In the genomic region with DNA sequence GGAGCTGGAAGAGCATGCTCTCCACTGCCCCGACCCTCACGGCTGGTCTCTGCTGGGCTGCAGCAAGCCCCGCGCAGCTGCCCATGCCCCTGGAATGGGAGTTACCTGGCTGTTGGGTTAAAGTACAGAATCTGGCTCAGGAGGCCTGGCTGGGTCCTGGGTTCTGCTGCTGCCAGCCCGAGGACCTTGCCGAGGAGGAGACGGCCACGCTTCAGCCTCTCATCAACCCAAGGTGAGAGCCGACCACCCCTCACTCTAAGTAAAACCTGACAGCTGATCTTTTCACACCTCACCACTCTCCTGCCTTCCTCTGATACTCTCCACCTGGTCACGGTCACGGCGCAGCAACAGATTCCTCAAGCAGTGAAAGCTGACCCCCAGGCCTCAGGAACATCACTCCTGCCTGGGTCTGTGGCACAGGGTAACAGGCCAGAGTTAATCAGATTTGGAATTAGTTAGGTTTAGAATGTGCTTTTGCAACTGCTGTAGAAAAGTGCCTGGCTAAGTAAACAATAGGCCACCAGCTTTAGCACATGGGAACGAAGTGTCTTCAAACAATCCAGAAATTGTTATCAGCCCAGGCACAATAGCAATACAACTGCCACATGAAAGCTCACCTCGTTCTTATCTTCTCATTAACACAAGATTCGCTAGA, we compare ENCODE assay signal across 16 cellular contexts. TPM values are rescaled to one million over a fixed set of nuclear protein-coding genes. Genes with fewer than 3 reads are reported as not detected.
A peak's percentile ranks its signal among the peaks of the same experiment; 100 is the strongest.
DNase-seq lines count a peak whose midpoint lies in the region; TF ChIP-seq lines count a peak whose summit lies in the region.
"Had no signal": no experiment of that assay in that cellular context is flagged by ENCODE, and none has a peak within 500 bp of the region (broad histone marks: within the 10 kb centered on the region; RNA-seq: fewer than 3 reads in every experiment).

No MANE protein-coding gene starts in this region.

- H4K5ac ChIP-seq in mesendoderm (ENCODE audit: low read length) = no peak overlapping the region

- H3K79me2 ChIP-seq in mesendoderm (ENCODE audit: control insufficient read depth, insufficient read depth, low read length) (peaks cover 10% of the 10 kb centered on the region), smooth muscle cell (ENCODE audit: low read depth) (peaks cover 48% of the 10 kb centered on the region)

- no peaks in the 10 kb centered on the region for H3K9me3 ChIP-seq in smooth muscle cell (replicated peaks; ENCODE audit: low read depth)

- H2BK5ac ChIP-seq in mesendoderm (ENCODE audit: low read length) = no peak overlapping the region

- no peak overlapping the region for H3K4ac ChIP-seq in mesendoderm (ENCODE audit: low read depth, low read length)

- no peak overlapping the region for H3K23ac ChIP-seq in mesendoderm (ENCODE audit: low read length)

- no peak for TF ChIP-seq CTCF in smooth muscle cell (IDR thresholded peaks at IDR 0.05; ENCODE audit: borderline replicate concordance, insufficient read depth, poor library complexity, severe bottlenecking)

- H3K4me3 ChIP-seq in mesendoderm (ENCODE audit: low read length) (no peak overlapping the region), smooth muscle cell (no peak overlapping the region)

- H2AFZ ChIP-seq in smooth muscle cell (ENCODE audit: low read depth) = no peak overlapping the region

- H3K4me3 Mint-ChIP-seq in dendritic cell treated with granulocyte-macrophage colony-stimulating factor and Interleukin-4, amounts not matched to agents 40 ng/mL and 50 ng/mL, for 4 days = no peak overlapping the region

- H3K27me3 ChIP-seq in mesendoderm (ENCODE audit: insufficient read depth, low read length, poor library complexity) (no peaks in the 10 kb centered on the region), smooth muscle cell (ENCODE audit: low read depth) (no peaks in the 10 kb centered on the region)

- no peak overlapping the region for H2BK120ac ChIP-seq in mesendoderm (ENCODE audit: low read depth, low read length)

- H3K9me3 Mint-ChIP-seq in dendritic cell treated with granulocyte-macrophage colony-stimulating factor and Interleukin-4, amounts not matched to agents 40 ng/mL and 50 ng/mL, for 4 days = peaks cover 7% of the 10 kb centered on the region

- peak overlapping the region; percentile 57 for H3K27ac Mint-ChIP-seq in dendritic cell treated with granulocyte-macrophage colony-stimulating factor and Interleukin-4, amounts not matched to agents 40 ng/mL and 50 ng/mL, for 4 days

- H3K36me3 ChIP-seq in mesendoderm (ENCODE audit: control insufficient read depth, insufficient read depth, low read length) = no peaks in the 10 kb centered on the region
- no peaks in the 10 kb centered on the region for H3K36me3 ChIP-seq in smooth muscle cell (ENCODE audit: low read depth)

- no peak overlapping the region for H2BK15ac ChIP-seq in mesendoderm (replicated peaks; ENCODE audit: low read depth)

- H4K20me1 ChIP-seq in smooth muscle cell (ENCODE audit: low read depth) = peaks cover 6% of the 10 kb centered on the region

- H3K4me1 ChIP-seq in mesendoderm (ENCODE audit: control insufficient read depth, low read depth, low read length) (peaks cover 10% of the 10 kb centered on the region), smooth muscle cell (ENCODE audit: low read depth) (peaks cover 14% of the 10 kb centered on the region)

- H3K4me2 ChIP-seq in mesendoderm (ENCODE audit: low read length) (no peak overlapping the region), smooth muscle cell (peak overlapping the region; percentile 62)

- no peak overlapping the region for H3K18ac ChIP-seq in mesendoderm (ENCODE audit: low read length)

- no peaks in the 10 kb centered on the region for H3K27me3 Mint-ChIP-seq in dendritic cell treated with granulocyte-macrophage colony-stimulating factor and Interleukin-4, amounts not matched to agents 40 ng/mL and 50 ng/mL, for 4 days

- H2AK5ac ChIP-seq in mesendoderm (ENCODE audit: low read length) = no peak overlapping the region

- H3K4me1 Mint-ChIP-seq in dendritic cell treated with granulocyte-macrophage colony-stimulating factor and Interleukin-4, amounts not matched to agents 40 ng/mL and 50 ng/mL, for 4 days (ENCODE audit: low read depth) = peaks cover 61% of the 10 kb centered on the region

- intact Hi-C loops in dendritic cell treated with granulocyte-macrophage colony-stimulating factor and Interleukin-4, amounts not matched to agents 40 ng/mL and 50 ng/mL, for 4 days (cut with micrococcal nuclease) = no loop called here

- WGBS in mesendoderm (ENCODE audit: extremely low coverage, insufficient coverage, low lambda C conversion rate) = no CpG with 5 or more reads among the region's 15 CpGs
- WGBS in smooth muscle cell (ENCODE audit: low lambda C conversion rate) = 63% methylated on average over 12 of the region's 15 CpGs

- H3K56ac ChIP-seq in mesendoderm (ENCODE audit: low read length) = peak overlapping the region; percentile 45

- peak; percentile 69 for DNase-seq in NCI-H82 (lab: John Stamatoyannopoulos, UW)
- peak; percentile 92 for DNase-seq in mesendoderm
- no peak for DNase-seq in smooth muscle cell (lab: John Stamatoyannopoulos, UW; ENCODE audit: unreplicated experiment)
- DNase-seq in activated CD8-positive, alpha-beta memory T cell treated with anti-CD3 and anti-CD28 coated beads for 24 hours = no peak
- DNase-seq in iPS-NIHi11 (ENCODE audit: low spot score) = no peak
- no peak for DNase-seq in NCI-H2196 treated with DMSO at 0.1 percent for 48 hours (lab: John Stamatoyannopoulos, UW; ENCODE audit: unreplicated experiment)
- DNase-seq in NCI-H2029 treated with DMSO at 0.1 percent for 48 hours (lab: John Stamatoyannopoulos, UW) = no peak
- DNase-seq: activated CD4-positive, alpha-beta T cell treated with anti-CD3 and anti-CD28 coated beads, Interleukin-2, amount 50 U/mL, for 48 hours; activated gamma-delta T cell treated with Interleukin-2 at 50 U/mL for 16 hours; central memory CD4-positive, alpha-beta T cell; DND-41; glutamatergic neuron; NCI-H1092; NCI-H524; T1000 had no signal

- peaks cover 50% of the 10 kb centered on the region for H3K36me3 Mint-ChIP-seq in dendritic cell treated with granulocyte-macrophage colony-stimulating factor and Interleukin-4, amounts not matched to agents 40 ng/mL and 50 ng/mL, for 4 days (ENCODE audit: low read depth)

- H3K9ac ChIP-seq in mesendoderm (ENCODE audit: low read length) (no peak overlapping the region), smooth muscle cell (ENCODE audit: low read depth) (no peak overlapping the region)

- H3K27ac ChIP-seq in mesendoderm (ENCODE audit: low read depth, low read length) (peak overlapping the region; percentile 37), smooth muscle cell (ENCODE audit: low read depth) (peak overlapping the region; percentile 57)

- peaks cover 12% of the 10 kb centered on the region for H3K79me1 ChIP-seq in mesendoderm (ENCODE audit: low read length)

- peaks cover 14% of the 10 kb centered on the region for H3F3A ChIP-seq in smooth muscle cell (ENCODE audit: low read depth)

- H4K8ac ChIP-seq in mesendoderm (ENCODE audit: low read depth, low read length) = no peak overlapping the region

RNA-seq across cellular contexts. Expression of a gene that starts 20.5 kb away (rescaled TPM):
- 30.9 TPM for polyA plus RNA-seq in mesendoderm (2013, experiment 1 of 2)
- polyA plus RNA-seq in mesendoderm (2013, experiment 2 of 2) = 30.6 TPM
- total RNA-seq in smooth muscle cell = 12.6 and 18.0 TPM in 2 replicates
- 12.9 and 21.8 TPM in 2 replicates for polyA plus RNA-seq in smooth muscle cell

Comparison
In these comparisons a context has a peak if more than half of its experiments do, and no peak if none do; other contexts are left out.
1. DNase-seq: peak in NCI-H82 (single experiment) and mesendoderm (single experiment); none in smooth muscle cell (single experiment), activated CD8-positive, alpha-beta memory T cell treated with anti-CD3 and anti-CD28 coated beads for 24 hours (single experiment), iPS-NIHi11 (single experiment), NCI-H2196 treated with DMSO at 0.1 percent for 48 hours (single experiment) and NCI-H2029 treated with DMSO at 0.1 percent for 48 hours (single experiment).